In the genomic region with DNA sequence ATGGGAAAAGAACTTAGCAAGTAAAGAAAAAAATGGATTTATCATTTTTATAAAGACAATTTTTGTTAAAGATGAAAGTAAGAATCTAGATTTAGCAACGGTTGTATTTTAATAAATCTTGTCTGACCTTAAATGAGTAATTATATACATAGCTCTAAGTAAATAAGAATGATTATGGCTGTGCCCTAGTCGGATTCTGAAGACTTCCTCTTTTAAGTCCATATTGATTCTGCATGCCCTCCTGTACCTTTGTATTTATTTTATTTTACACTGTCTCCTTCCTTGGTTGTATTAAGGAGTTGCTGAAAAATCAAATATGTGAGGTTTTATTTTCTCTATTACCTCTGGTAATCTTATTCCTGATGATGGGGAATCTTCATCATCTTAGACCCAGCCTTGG, we compare ENCODE assay signal across 1 cellular context.
TF ChIP-seq lines count a peak whose summit lies in the region.

No MANE protein-coding gene starts in this region.

TF ChIP-seq in HepG2, 621 proteins besides CTCF, POLR2A, EP300 and RAD21:
- TF ChIP-seq ZKSCAN1 (IDR thresholded peaks at IDR 0.05; ENCODE audit: low read length) (no peak), ZNF24 (IDR thresholded peaks at IDR 0.05) (no peak), ZNF557 (CRISPR knock-in tag; IDR thresholded peaks at IDR 0.05) (no peak)
